Comparison of ENCODE assay signal across 22 cellular contexts in genomic region chr4:75497133-75497532, GRCh38. TPM values are rescaled to one million over a fixed set of nuclear protein-coding genes. Genes with fewer than 3 reads are reported as not detected.
A peak's percentile ranks its signal among the peaks of the same experiment; 100 is the strongest.
DNase-seq lines count a peak whose midpoint lies in the region; ATAC-seq, FAIRE-seq and TF ChIP-seq lines count a peak whose summit lies in the region.
"Had no signal": no experiment of that assay in that cellular context is flagged by ENCODE, and none has a peak within 500 bp of the region (broad histone marks: within the 10 kb centered on the region; RNA-seq: fewer than 3 reads in every experiment).

No MANE protein-coding gene starts in this region.

- no peaks in the 10 kb centered on the region for H3K27me3 Mint-ChIP-seq in HFFc6 (ENCODE audit: insufficient read depth)
- no peaks in the 10 kb centered on the region for H3K27me3 Mint-ChIP-seq in astrocyte (ENCODE audit: low read depth, unreplicated experiment)
- H3K27me3 Mint-ChIP-seq in activated CD4-positive, alpha-beta T cell treated with anti-CD3 and anti-CD28 coated beads, Interleukin-2, amount 10 ng/mL, durations not matched to agents 7 days and 5 days = no peaks in the 10 kb centered on the region
- H3K27me3 Mint-ChIP-seq: brain; CD4-positive, alpha-beta memory T cell had no signal

- H3K4me3 ChIP-seq in astrocyte (ENCODE audit: insufficient read depth, low read depth, low read length) (no peak overlapping the region), fibroblast of villous mesenchyme (ENCODE audit: low read depth, low read length) (no peak overlapping the region)
- H3K4me3 ChIP-seq: dorsolateral prefrontal cortex, esophagus muscularis mucosa, GM23338, hepatocyte, right atrium auricular region, upper lobe of right lung had no signal

- no peaks in the 10 kb centered on the region for H3K4me1 ChIP-seq in astrocyte (ENCODE audit: insufficient read depth, low read length)

- ATAC-seq in GM21529 (IDR thresholded peaks at IDR 0.05; ENCODE audit: unreplicated experiment) (no peak), GM19328 (IDR thresholded peaks at IDR 0.05; ENCODE audit: unreplicated experiment) (no peak)
- ATAC-seq: GM23338, upper lobe of right lung had no signal

- H3K9ac ChIP-seq in astrocyte (ENCODE audit: low read length) = no peak overlapping the region

- H3K36me3 Mint-ChIP-seq in HFFc6 (ENCODE audit: low read depth) = peaks cover 36% of the 10 kb centered on the region
- peaks cover 12% of the 10 kb centered on the region for H3K36me3 Mint-ChIP-seq in astrocyte (ENCODE audit: low read depth, unreplicated experiment)
- peaks cover 46% of the 10 kb centered on the region for H3K36me3 Mint-ChIP-seq in activated CD4-positive, alpha-beta T cell treated with anti-CD3 and anti-CD28 coated beads, Interleukin-2, amount 10 ng/mL, durations not matched to agents 7 days and 5 days (ENCODE audit: low read depth)

- peaks cover 7% of the 10 kb centered on the region for H3K36me3 ChIP-seq in astrocyte (ENCODE audit: insufficient read depth, low read length)

- H2AFZ ChIP-seq in astrocyte (ENCODE audit: low read depth, low read length) = no peak overlapping the region
- H2AFZ ChIP-seq: GM23338, hepatocyte had no signal

- H3K27ac ChIP-seq in astrocyte (ENCODE audit: low read depth, low read length) = no peak overlapping the region
- H3K27ac ChIP-seq: dorsolateral prefrontal cortex, esophagus muscularis mucosa, hepatocyte, right atrium auricular region, upper lobe of right lung had no signal

- H3K79me2 ChIP-seq in astrocyte (ENCODE audit: insufficient read depth, low read length) = peaks cover 51% of the 10 kb centered on the region

- H3K4me3 Mint-ChIP-seq in HFFc6 = peak overlapping the region; percentile 71
- no peak overlapping the region for H3K4me3 Mint-ChIP-seq in astrocyte (ENCODE audit: unreplicated experiment)
- no peak overlapping the region for H3K4me3 Mint-ChIP-seq in activated CD4-positive, alpha-beta T cell treated with anti-CD3 and anti-CD28 coated beads, Interleukin-2, amount 10 ng/mL, durations not matched to agents 7 days and 5 days
- H3K4me3 Mint-ChIP-seq: activated naive CD4-positive, alpha-beta T cell treated with anti-CD3 and anti-CD28 coated beads for 36 hours; brain; CD4-positive, alpha-beta memory T cell; GM23338 had no signal

- DNase-seq in AG08395 (ENCODE audit: low spot score) (peak; percentile 3), HFFc6 (peak; percentile 25), astrocyte (ENCODE audit: low read depth) (peak; percentile 14), fibroblast of villous mesenchyme (ENCODE audit: low read depth) (peak; percentile 19), NCI-H1417 (lab: John Stamatoyannopoulos, UW) (no peak)
- no peak for DNase-seq in activated CD4-positive, alpha-beta T cell treated with anti-CD3 and anti-CD28 coated beads, Interleukin-2, amount 10 ng/mL, durations not matched to agents 7 days and 5 days
- DNase-seq: activated naive CD4-positive, alpha-beta T cell treated with anti-CD3 and anti-CD28 coated beads for 36 hours; CD4-positive, alpha-beta memory T cell; DND-41; dorsolateral prefrontal cortex; kidney; NCI-H1092; NCI-H524; T-helper 9 cell; upper lobe of right lung had no signal

- no peak for FAIRE-seq in astrocyte (lab: Jason Lieb, UNC)
- FAIRE-seq: kidney had no signal

- peaks cover 38% of the 10 kb centered on the region for H3K4me1 Mint-ChIP-seq in HFFc6 (ENCODE audit: low read depth)
- peaks cover 14% of the 10 kb centered on the region for H3K4me1 Mint-ChIP-seq in astrocyte (ENCODE audit: low read depth, unreplicated experiment)
- H3K4me1 Mint-ChIP-seq in activated CD4-positive, alpha-beta T cell treated with anti-CD3 and anti-CD28 coated beads, Interleukin-2, amount 10 ng/mL, durations not matched to agents 7 days and 5 days = peaks cover 19% of the 10 kb centered on the region
- H3K4me1 Mint-ChIP-seq: GM23338 had no signal

- peak overlapping the region; percentile 78 for H3K27ac Mint-ChIP-seq in HFFc6
- no peak overlapping the region for H3K27ac Mint-ChIP-seq in astrocyte (ENCODE audit: unreplicated experiment)
- H3K27ac Mint-ChIP-seq in activated CD4-positive, alpha-beta T cell treated with anti-CD3 and anti-CD28 coated beads, Interleukin-2, amount 10 ng/mL, durations not matched to agents 7 days and 5 days = no peak overlapping the region
- H3K27ac Mint-ChIP-seq: activated naive CD4-positive, alpha-beta T cell treated with anti-CD3 and anti-CD28 coated beads for 36 hours; brain; GM23338 had no signal

- H3K9me3 Mint-ChIP-seq in HFFc6 = peaks cover 15% of the 10 kb centered on the region
- peaks cover 2% of the 10 kb centered on the region for H3K9me3 Mint-ChIP-seq in astrocyte (ENCODE audit: unreplicated experiment)
- H3K9me3 Mint-ChIP-seq in activated CD4-positive, alpha-beta T cell treated with anti-CD3 and anti-CD28 coated beads, Interleukin-2, amount 10 ng/mL, durations not matched to agents 7 days and 5 days = peaks cover 4% of the 10 kb centered on the region
- H3K9me3 Mint-ChIP-seq: activated naive CD4-positive, alpha-beta T cell treated with anti-CD3 and anti-CD28 coated beads for 36 hours; CD4-positive, alpha-beta memory T cell had no signal

- POLR2A ChIA-PET in activated CD4-positive, alpha-beta T cell treated with anti-CD3 and anti-CD28 coated beads, Interleukin-2, amount 10 ng/mL, durations not matched to agents 7 days and 5 days (lab: Charles Lee) = no interaction called here

- peaks cover 20% of the 10 kb centered on the region for H4K20me1 ChIP-seq in astrocyte (ENCODE audit: insufficient read depth, low read length)

- H3K27me3 ChIP-seq in astrocyte (ENCODE audit: insufficient read depth, low read length) = no peaks in the 10 kb centered on the region
- H3K27me3 ChIP-seq: dorsolateral prefrontal cortex, esophagus muscularis mucosa, hepatocyte, right atrium auricular region, upper lobe of right lung had no signal

- CTCF ChIA-PET in activated CD4-positive, alpha-beta T cell treated with anti-CD3 and anti-CD28 coated beads, Interleukin-2, amount 10 ng/mL, durations not matched to agents 7 days and 5 days (lab: Charles Lee) = no interaction called here

- TF ChIP-seq CTCF in HFFc6 (IDR thresholded peaks at IDR 0.05) (no peak), astrocyte (IDR thresholded peaks at IDR 0.05; ENCODE audit: insufficient read depth, low read depth, low read length) (no peak), fibroblast of villous mesenchyme (IDR thresholded peaks at IDR 0.05; ENCODE audit: insufficient read depth, low read depth, low read length) (no peak)

- no peaks in the 10 kb centered on the region for H3K9me3 ChIP-seq in astrocyte (ENCODE audit: insufficient read depth, low read depth, low read length)
- H3K9me3 ChIP-seq: esophagus muscularis mucosa, right atrium auricular region, upper lobe of right lung had no signal

- no peak overlapping the region for H3K4me2 ChIP-seq in astrocyte (ENCODE audit: low read length)
- H3K4me2 ChIP-seq: GM23338, hepatocyte had no signal

RNA-seq across cellular contexts. Expression of gene RCHY1, which starts 17.1 kb away (rescaled TPM):
- total RNA-seq in HFFc6 (2021; fragmentation: NEBNext Ultra II Directional; extraction: Animal tissue kit (Norgen Biotek cat#: 25700)) = 10 to 100 TPM; 14.8 to 19.5 (median 17.5) TPM
- 35.3 and 40.7 TPM in 2 replicates for total RNA-seq in astrocyte
- 18.7 and 43.2 TPM in 2 replicates for total RNA-seq in fibroblast of villous mesenchyme
- total RNA-seq in activated CD4-positive, alpha-beta T cell treated with anti-CD3 and anti-CD28 coated beads, Interleukin-2, amount 10 ng/mL, durations not matched to agents 7 days and 5 days = 10 to 100 TPM; 23.5 to 27.1 TPM

RNA-seq across cellular contexts. Expression of gene THAP6, which starts 17.1 kb away (rescaled TPM):
- total RNA-seq in HFFc6 (2021; fragmentation: NEBNext Ultra II Directional; extraction: Animal tissue kit (Norgen Biotek cat#: 25700)) = 10 to 100 TPM; 14.2 to 20.6 (median 17.8) TPM
- total RNA-seq in astrocyte (17.0 and 20.6 TPM in 2 replicates), fibroblast of villous mesenchyme (11.0 and 18.1 TPM in 2 replicates)
- total RNA-seq in activated CD4-positive, alpha-beta T cell treated with anti-CD3 and anti-CD28 coated beads, Interleukin-2, amount 10 ng/mL, durations not matched to agents 7 days and 5 days = 10 to 100 TPM; 17.8 to 19.6 TPM

RNA-seq across cellular contexts. Expression of gene ODAPH, which starts 58.7 kb away (rescaled TPM):
- not detected for total RNA-seq in HFFc6 (2021; fragmentation: NEBNext Ultra II Directional; extraction: Animal tissue kit (Norgen Biotek cat#: 25700))
- total RNA-seq in astrocyte = 55.3 TPM in 2 replicates
- total RNA-seq in fibroblast of villous mesenchyme = not detected in 2 replicates
- under 1 TPM in 1 of 2 experiments, not detected in 1; 0.12 TPM for total RNA-seq in activated CD4-positive, alpha-beta T cell treated with anti-CD3 and anti-CD28 coated beads, Interleukin-2, amount 10 ng/mL, durations not matched to agents 7 days and 5 days
- total RNA-seq: activated naive CD4-positive, alpha-beta T cell treated with anti-CD3 and anti-CD28 coated beads for 36 hours; CD4-positive, alpha-beta memory T cell; esophagus muscularis mucosa; GM23338; kidney; right atrium auricular region; upper lobe of right lung had no signal

Comparison
In these comparisons a context has a peak if more than half of its experiments do, and no peak if none do; other contexts are left out.
1. DNase-seq: peak in AG08395 (single experiment), HFFc6 (single experiment), astrocyte (single experiment) and fibroblast of villous mesenchyme (single experiment); none in activated CD4-positive, alpha-beta T cell treated with anti-CD3 and anti-CD28 coated beads, Interleukin-2, amount 10 ng/mL, durations not matched to agents 7 days and 5 days (single experiment) and NCI-H1417 (0 of 3).
2. RNA of gene ODAPH, which starts 58.7 kb away (total RNA-seq): 55.3 TPM in astrocyte; 0.12 TPM in activated CD4-positive, alpha-beta T cell treated with anti-CD3 and anti-CD28 coated beads, Interleukin-2, amount 10 ng/mL, durations not matched to agents 7 days and 5 days, not detected in HFFc6 and not detected in fibroblast of villous mesenchyme; every median in the first group is over 10 times any median in the second.